16 cellular contexts compared by ENCODE assay signal in genomic region chr17:80860101-80860671, GRCh38.
DNase-seq lines count a peak whose midpoint lies in the region; ATAC-seq, FAIRE-seq and TF ChIP-seq lines count a peak whose summit lies in the region.
"Had no signal": no experiment of that assay in that cellular context is flagged by ENCODE, and none has a peak within 500 bp of the region (broad histone marks: within the 10 kb centered on the region; RNA-seq: fewer than 3 reads in every experiment).

No MANE protein-coding gene starts in this region.

- H3K27me3 ChIP-seq in foreskin keratinocyte (no peaks in the 10 kb centered on the region), gastrocnemius medialis (no peaks in the 10 kb centered on the region)
- H3K27me3 ChIP-seq: esophagus muscularis mucosa had no signal

- H3K4me3 ChIP-seq in gastrocnemius medialis = no peak overlapping the region
- H3K4me3 ChIP-seq: coronary artery, esophagus muscularis mucosa, left ventricle myocardium inferior had no signal

- intact Hi-C loops in activated naive CD4-positive, alpha-beta T cell treated with anti-CD3 and anti-CD28 coated beads for 36 hours (cut with micrococcal nuclease) = no loop called here
- intact Hi-C loops in gastrocnemius medialis (cut with DNase I; ENCODE audit: low total_unique reads) = no loop called here

- H3K27ac ChIP-seq in foreskin keratinocyte (peak overlapping the region; percentile 99), gastrocnemius medialis (peak overlapping the region; percentile 11 to 93 (median 91))
- H3K27ac ChIP-seq: coronary artery, left ventricle myocardium inferior had no signal

- CTCF ChIA-PET in activated naive CD4-positive, alpha-beta T cell treated with anti-CD3 and anti-CD28 coated beads for 36 hours (lab: Charles Lee) = no interaction called here

- peaks cover 90% of the 10 kb centered on the region for H3K4me1 Mint-ChIP-seq in activated naive CD4-positive, alpha-beta T cell treated with anti-CD3 and anti-CD28 coated beads for 36 hours (ENCODE audit: low read depth)
- H3K4me1 Mint-ChIP-seq in T-helper 17 cell = peaks cover 36% of the 10 kb centered on the region

- no peak for DNase-seq in activated naive CD4-positive, alpha-beta T cell treated with anti-CD3 and anti-CD28 coated beads for 36 hours
- no peak for DNase-seq in activated naive CD4-positive, alpha-beta T cell treated with anti-CD3 and anti-CD28 coated beads, Interleukin-2, amount 50 U/mL, for 16 hours
- DNase-seq in T-helper 17 cell (no peak), foreskin keratinocyte (no peak), gastrocnemius medialis (peak in 1 of 2 donors; percentile 13), RCC 7860 (ENCODE audit: low spot score) (no peak)
- DNase-seq: activated CD8-positive, alpha-beta memory T cell treated with anti-CD3 and anti-CD28 coated beads, Interleukin-2, amount 50 U/mL, for 48 hours; Calu3; KG1; NCI-H1417; stimulated activated naive CD4-positive, alpha-beta T cell treated with Interleukin-2 at 50 U/mL for 16 hours had no signal

- no peak for FAIRE-seq in RCC 7860 (lab: Jason Lieb, UNC)

- H3K27ac Mint-ChIP-seq in activated naive CD4-positive, alpha-beta T cell treated with anti-CD3 and anti-CD28 coated beads for 36 hours = peak overlapping the region; percentile 94
- H3K27ac Mint-ChIP-seq in T-helper 17 cell = peak overlapping the region; percentile 67

- TF ChIP-seq POLR2A in gastrocnemius medialis (IDR thresholded peaks at IDR 0.05) = no peak

- H3K4me1 ChIP-seq in foreskin keratinocyte = peaks cover 31% of the 10 kb centered on the region
- peaks cover 42 to 43% of the 10 kb centered on the region in 2 donors for H3K4me1 ChIP-seq in gastrocnemius medialis

- peaks cover 47% of the 10 kb centered on the region for H3K36me3 Mint-ChIP-seq in activated naive CD4-positive, alpha-beta T cell treated with anti-CD3 and anti-CD28 coated beads for 36 hours (ENCODE audit: low read depth)
- peaks cover 10% of the 10 kb centered on the region for H3K36me3 Mint-ChIP-seq in T-helper 17 cell (ENCODE audit: low read depth)

- in situ Hi-C loops in gastrocnemius medialis (cut with MboI; ENCODE audit: low sequenced_read_pairs in 4 of 4) = no loop called here

- ATAC-seq in T-helper 17 cell = no peak
- ATAC-seq in foreskin keratinocyte = no peak
- ATAC-seq in gastrocnemius medialis = no peak
- ATAC-seq in GM18861 (IDR thresholded peaks at IDR 0.05; ENCODE audit: unreplicated experiment) = no peak
- ATAC-seq in HG02973 (IDR thresholded peaks at IDR 0.05; ENCODE audit: unreplicated experiment) = no peak

- H3K9me3 Mint-ChIP-seq in activated naive CD4-positive, alpha-beta T cell treated with anti-CD3 and anti-CD28 coated beads for 36 hours = peaks cover 18% of the 10 kb centered on the region

- H3K27me3 Mint-ChIP-seq in activated naive CD4-positive, alpha-beta T cell treated with anti-CD3 and anti-CD28 coated beads for 36 hours (ENCODE audit: low read depth) = no peaks in the 10 kb centered on the region
- H3K27me3 Mint-ChIP-seq in T-helper 17 cell = no peaks in the 10 kb centered on the region

- H3K9me3 ChIP-seq in T-helper 17 cell (ENCODE audit: control insufficient read depth, low read length, poor library complexity, severe bottlenecking) (no peaks in the 10 kb centered on the region), gastrocnemius medialis (no peaks in the 10 kb centered on the region)
- H3K9me3 ChIP-seq: esophagus muscularis mucosa, left ventricle myocardium inferior had no signal

- no peaks in the 10 kb centered on the region for H3K36me3 ChIP-seq in gastrocnemius medialis

- no peak overlapping the region for H3K4me3 Mint-ChIP-seq in activated naive CD4-positive, alpha-beta T cell treated with anti-CD3 and anti-CD28 coated beads for 36 hours
- no peak overlapping the region for H3K4me3 Mint-ChIP-seq in T-helper 17 cell

- no peak for TF ChIP-seq CTCF in foreskin keratinocyte (conservative IDR thresholded peaks at IDR 0.05)
- TF ChIP-seq CTCF in gastrocnemius medialis (IDR thresholded peaks at IDR 0.05 in 4 of 5, conservative IDR thresholded peaks at IDR 0.05 in 1 of 5) = no peak
